ENCODE assay signal across 10 cellular contexts in genomic region chr16:9102379-9102778, GRCh38. TPM values are rescaled to one million over a fixed set of nuclear protein-coding genes. Genes with fewer than 3 reads are reported as not detected.
DNase-seq lines count a peak whose midpoint lies in the region; ATAC-seq and TF ChIP-seq lines count a peak whose summit lies in the region.
"Had no signal": no experiment of that assay in that cellular context is flagged by ENCODE, and none has a peak within 500 bp of the region (broad histone marks: within the 10 kb centered on the region; RNA-seq: fewer than 3 reads in every experiment).

No MANE protein-coding gene starts in this region.

- intact Hi-C loops in MCF 10A (cut with micrococcal nuclease): loop anchor here (10.0 kb wide), 1 partner anchor 138 kb away; the partner anchor contains the start of gene USP7

- H3K27me3 Mint-ChIP-seq in CD8-positive, alpha-beta memory T cell: peaks cover 0 to 2% of the 10 kb centered on the region in 2 donors
- H3K27me3 Mint-ChIP-seq in MCF 10A (ENCODE audit: insufficient read depth, unreplicated experiment): no peaks in the 10 kb centered on the region

- DNase-seq in CD8-positive, alpha-beta memory T cell: no peak
- DNase-seq in NOMO-1 (lab: John Stamatoyannopoulos, UW; ENCODE audit: unreplicated experiment in 2 of 2): peak; percentile 25 to 73
- no peak for DNase-seq in MCF 10A (ENCODE audit: unreplicated experiment)
- DNase-seq in NCI-H2227 (lab: John Stamatoyannopoulos, UW; ENCODE audit: unreplicated experiment): no peak
- DNase-seq in NCI-H128 (lab: John Stamatoyannopoulos, UW; ENCODE audit: unreplicated experiment): no peak
- DNase-seq in HuH-7.5 (ENCODE audit: low spot score): no peak
- DNase-seq: mucosa of descending colon, NCI-H2081 treated with DMSO at 0.1 percent for 48 hours had no signal

- H3K9me3 ChIP-seq in CD8-positive, alpha-beta memory T cell (ENCODE audit: low read length): no peaks in the 10 kb centered on the region
- no peaks in the 10 kb centered on the region for H3K9me3 ChIP-seq in neutrophil
- H3K9me3 ChIP-seq: mucosa of descending colon had no signal

- no peaks in the 10 kb centered on the region for H3K9me3 Mint-ChIP-seq in CD8-positive, alpha-beta memory T cell
- no peaks in the 10 kb centered on the region for H3K9me3 Mint-ChIP-seq in MCF 10A (ENCODE audit: unreplicated experiment)

- peaks cover 99% of the 10 kb centered on the region for H3K4me1 ChIP-seq in CD8-positive, alpha-beta memory T cell (ENCODE audit: insufficient read depth, low read length)
- H3K4me1 ChIP-seq in neutrophil (ENCODE audit: control insufficient read depth in 1 of 2, insufficient read depth in 1 of 2, low read depth in 1 of 2, low read length in 1 of 2): peaks cover 78 to 85% of the 10 kb centered on the region in 2 experiments

- H3K4me1 Mint-ChIP-seq in CD8-positive, alpha-beta memory T cell: peaks cover 94 to 100% (median 100%) of the 10 kb centered on the region in 3 donors
- H3K4me1 Mint-ChIP-seq in MCF 10A (ENCODE audit: insufficient read depth, unreplicated experiment): peaks cover 37% of the 10 kb centered on the region

- no peak overlapping the region for H3K4me3 ChIP-seq in CD8-positive, alpha-beta memory T cell (ENCODE audit: low read length)
- peak overlapping the region in 1 of 2 experiments; percentile 44 for H3K4me3 ChIP-seq in neutrophil (ENCODE audit: low read depth in 1 of 2, low read length in 1 of 2)
- H3K4me3 ChIP-seq: mucosa of descending colon had no signal

- peaks cover 14 to 96% (median 42%) of the 10 kb centered on the region in 3 donors for H3K36me3 Mint-ChIP-seq in CD8-positive, alpha-beta memory T cell
- H3K36me3 Mint-ChIP-seq in MCF 10A (ENCODE audit: insufficient read depth, unreplicated experiment): peaks cover 96% of the 10 kb centered on the region

- CTCF ChIA-PET in CD8-positive, alpha-beta memory T cell (lab: Charles Lee): interaction anchor here (1.2 to 4.3 kb wide), 6 partner anchors 11 to 222 kb away, joined by 3 to 27 read pairs (median 7); partner anchors contain the start of gene HAPSTR1
- CTCF ChIA-PET in MCF 10A (lab: Yijun Ruan, JAX): interaction anchor here (0.5 to 1.1 kb wide), 6 partner anchors 9 to 199 kb away, joined by 3 to 8 read pairs (median 4); no protein-coding TSS in a partner anchor

- peak overlapping the region; percentile 71 to 95 (median 89) for H3K27ac Mint-ChIP-seq in CD8-positive, alpha-beta memory T cell
- H3K27ac Mint-ChIP-seq in MCF 10A (ENCODE audit: low read depth, unreplicated experiment): peak overlapping the region; percentile 64

- peaks cover 50% of the 10 kb centered on the region for H3K36me3 ChIP-seq in CD8-positive, alpha-beta memory T cell (ENCODE audit: insufficient read depth, low read length)
- peaks cover 77% of the 10 kb centered on the region for H3K36me3 ChIP-seq in neutrophil

- no peaks in the 10 kb centered on the region for H3K27me3 ChIP-seq in CD8-positive, alpha-beta memory T cell (ENCODE audit: insufficient read depth, low read length, poor library complexity, severe bottlenecking)
- H3K27me3 ChIP-seq in neutrophil: no peaks in the 10 kb centered on the region

- POLR2A ChIA-PET in CD8-positive, alpha-beta memory T cell (lab: Charles Lee): interaction anchor here (4.2 kb wide), 1 partner anchor 10 kb away, joined by 40 read pairs; the partner anchor contains the start of gene HAPSTR1
- POLR2A ChIA-PET in MCF 10A (lab: Yijun Ruan, JAX): interaction anchor here (1.0 to 4.0 kb wide), 7 partner anchors 8 to 104 kb away, joined by 3 to 41 read pairs (median 9); partner anchors contain the start of gene HAPSTR1

- H3K4me3 Mint-ChIP-seq in CD8-positive, alpha-beta memory T cell: peak overlapping the region; percentile 65 to 84 (median 82)
- no peak overlapping the region for H3K4me3 Mint-ChIP-seq in MCF 10A (ENCODE audit: unreplicated experiment)

- BruUV-seq in MCF 10A (replicated peaks; lab: Mats Ljungman, UMichigan): no TSS peak

- ATAC-seq in HG03025 (IDR thresholded peaks at IDR 0.05; ENCODE audit: low FRiP score, unreplicated experiment): no peak
- ATAC-seq: mucosa of descending colon had no signal

- peak overlapping the region; percentile 27 for H3K27ac ChIP-seq in CD8-positive, alpha-beta memory T cell (ENCODE audit: low read depth, low read length)
- H3K27ac ChIP-seq in neutrophil: peak overlapping the region; percentile 84

- no peak for TF ChIP-seq CTCF in MCF 10A (IDR thresholded peaks at IDR 0.05; ENCODE audit: unreplicated experiment)
- no peak for TF ChIP-seq CTCF in neutrophil (IDR thresholded peaks at IDR 0.05)

RNA-seq across cellular contexts. Expression of gene HAPSTR1, which starts 10.9 kb away (rescaled TPM):
- 10 to 100 TPM; 60.4 to 61.2 TPM for total RNA-seq in CD8-positive, alpha-beta memory T cell
- 21.3 TPM for polyA plus RNA-seq in CD8-positive, alpha-beta memory T cell
- 87.4 and 88.9 TPM in 2 replicates for total RNA-seq in MCF 10A (2022)

Comparison
In these comparisons a context has a peak if more than half of its experiments do, and no peak if none do; other contexts are left out.
1. DNase-seq: peak in NOMO-1 (2 of 2); none in CD8-positive, alpha-beta memory T cell (0 of 5), MCF 10A (single experiment), NCI-H2227 (single experiment), NCI-H128 (single experiment) and HuH-7.5 (single experiment).